12 cellular contexts compared by ENCODE assay signal in genomic region chr2:230694241-230694640, GRCh38. TPM values are rescaled to one million over a fixed set of nuclear protein-coding genes. Genes with fewer than 3 reads are reported as not detected.
DNase-seq lines count a peak whose midpoint lies in the region; ATAC-seq, FAIRE-seq and TF ChIP-seq lines count a peak whose summit lies in the region.
"Had no signal": no experiment of that assay in that cellular context is flagged by ENCODE, and none has a peak within 500 bp of the region (broad histone marks: within the 10 kb centered on the region; RNA-seq: fewer than 3 reads in every experiment).

No MANE protein-coding gene starts in this region.

- no peak for ATAC-seq in CD4-positive, CD25-positive, alpha-beta regulatory T cell (ENCODE audit: low read depth in 2 of 2)
- peak; percentile 58 for ATAC-seq in GM19035 (IDR thresholded peaks at IDR 0.05; ENCODE audit: unreplicated experiment)
- ATAC-seq in foreskin keratinocyte, result peak; percentile 76
- no peak for ATAC-seq in HG03354 (IDR thresholded peaks at IDR 0.05; ENCODE audit: poor library complexity, severe bottlenecking, unreplicated experiment)

- H3K36me3 ChIP-seq in CD4-positive, CD25-positive, alpha-beta regulatory T cell (ENCODE audit: control insufficient read depth, insufficient read depth, low read length), result no peaks in the 10 kb centered on the region
- no peaks in the 10 kb centered on the region for H3K36me3 ChIP-seq in OCI-LY3 (replicated peaks; ENCODE audit: low read depth, low read length)
- H3K36me3 ChIP-seq: sigmoid colon, uterus had no signal

- peaks cover 3 to 8% (median 5%) of the 10 kb centered on the region in 4 donors for H3K4me1 Mint-ChIP-seq in CD4-positive, CD25-positive, alpha-beta regulatory T cell

- no peak overlapping the region for H3K27ac ChIP-seq in CD4-positive, CD25-positive, alpha-beta regulatory T cell (ENCODE audit: insufficient read depth, low read length, poor library complexity, severe bottlenecking)
- H3K27ac ChIP-seq in OCI-LY3 (ENCODE audit: low read length) (no peak overlapping the region; the same call in 1 of the 2 replicates), foreskin keratinocyte (peak overlapping the region; percentile 90)
- H3K27ac ChIP-seq: sigmoid colon, uterus had no signal

- peak overlapping the region in 2 of 3 donors; percentile 42 to 50 for H3K27ac Mint-ChIP-seq in CD4-positive, CD25-positive, alpha-beta regulatory T cell

- H3K27me3 ChIP-seq in CD4-positive, CD25-positive, alpha-beta regulatory T cell (ENCODE audit: control insufficient read depth, insufficient read depth, low read length), result no peaks in the 10 kb centered on the region
- H3K27me3 ChIP-seq in OCI-LY3 (ENCODE audit: low read depth, low read length) (no peaks in the 10 kb centered on the region), foreskin keratinocyte (no peaks in the 10 kb centered on the region)
- H3K27me3 ChIP-seq: sigmoid colon, uterus had no signal

- FAIRE-seq in RCC 7860 (lab: Jason Lieb, UNC), result no peak
- FAIRE-seq: G401.6 had no signal

- no peak overlapping the region for H3K4me3 ChIP-seq in CD4-positive, CD25-positive, alpha-beta regulatory T cell (ENCODE audit: low read depth, low read length)
- H3K4me3 ChIP-seq in OCI-LY3 (ENCODE audit: low read length), result no peak overlapping the region
- H3K4me3 ChIP-seq: sigmoid colon, uterus had no signal

- H3K79me2 ChIP-seq in OCI-LY3 (ENCODE audit: low read length), result no peaks in the 10 kb centered on the region

- DNase-seq in CD4-positive, CD25-positive, alpha-beta regulatory T cell, result peak in 1 of 3 donors; percentile 71
- DNase-seq in foreskin keratinocyte (peak; percentile 92 to 98), NCI-H2171 treated with DMSO at 0.1 percent for 48 hours (lab: John Stamatoyannopoulos, UW) (no peak), pons (ENCODE audit: low spot score) (no peak), RCC 7860 (ENCODE audit: low spot score) (no peak)
- DNase-seq: H9, sigmoid colon, uterus had no signal

- TF ChIP-seq CTCF in OCI-LY3 (IDR thresholded peaks at IDR 0.05; ENCODE audit: low read depth, low read length) (no peak), foreskin keratinocyte (conservative IDR thresholded peaks at IDR 0.05) (no peak)

- no peak overlapping the region for H2AFZ ChIP-seq in OCI-LY3 (ENCODE audit: low read depth, low read length)

- H3K4me1 ChIP-seq in CD4-positive, CD25-positive, alpha-beta regulatory T cell (ENCODE audit: control insufficient read depth, insufficient read depth, low read length, poor library complexity, severe bottlenecking), result no peaks in the 10 kb centered on the region
- peaks cover 8% of the 10 kb centered on the region for H3K4me1 ChIP-seq in OCI-LY3 (ENCODE audit: low read length)
- H3K4me1 ChIP-seq in foreskin keratinocyte, result peaks cover 38% of the 10 kb centered on the region
- H3K4me1 ChIP-seq: uterus had no signal

- peaks cover 0 to 1% (median 0%) of the 10 kb centered on the region in 7 donors for H3K9me3 Mint-ChIP-seq in CD4-positive, CD25-positive, alpha-beta regulatory T cell
- H3K9me3 Mint-ChIP-seq: H9 had no signal

- no peaks in the 10 kb centered on the region for H3K9me3 ChIP-seq in CD4-positive, CD25-positive, alpha-beta regulatory T cell (ENCODE audit: control insufficient read depth in 2 of 2, low read length in 2 of 2)
- no peaks in the 10 kb centered on the region for H3K9me3 ChIP-seq in OCI-LY3 (ENCODE audit: insufficient read depth, low read length)
- H3K9me3 ChIP-seq: sigmoid colon, uterus had no signal

- no peak overlapping the region for H3K9ac ChIP-seq in OCI-LY3 (ENCODE audit: low read length)

- H4K20me1 ChIP-seq in OCI-LY3 (ENCODE audit: insufficient read depth, low read length), result no peaks in the 10 kb centered on the region

- H3K27me3 Mint-ChIP-seq in CD4-positive, CD25-positive, alpha-beta regulatory T cell, result no peaks in the 10 kb centered on the region

- H3K4me2 ChIP-seq in OCI-LY3 (ENCODE audit: low read length), result peak overlapping the region; percentile 56

- no peak overlapping the region for H3K4me3 Mint-ChIP-seq in CD4-positive, CD25-positive, alpha-beta regulatory T cell
- H3K4me3 Mint-ChIP-seq: H9 had no signal

- no peaks in the 10 kb centered on the region for H3K36me3 Mint-ChIP-seq in CD4-positive, CD25-positive, alpha-beta regulatory T cell

RNA-seq across cellular contexts. Expression of gene CAB39, which starts 18.4 kb away (rescaled TPM):
- total RNA-seq in CD4-positive, CD25-positive, alpha-beta regulatory T cell, result 114 TPM
- polyA plus RNA-seq in CD4-positive, CD25-positive, alpha-beta regulatory T cell, result 10 to 100 TPM; 64.3 to 88.4 (median 78.3) TPM
- total RNA-seq in foreskin keratinocyte, result 179 and 191 TPM in 2 replicates
- 67.8 and 73.5 TPM in 2 replicates for polyA plus RNA-seq in foreskin keratinocyte

Comparison
In these comparisons a context has a peak if more than half of its experiments do, and no peak if none do; other contexts are left out.
1. ATAC-seq: peak in GM19035 (single experiment) and foreskin keratinocyte (single experiment); none in CD4-positive, CD25-positive, alpha-beta regulatory T cell (0 of 2) and HG03354 (single experiment).
2. DNase-seq: peak in foreskin keratinocyte (2 of 2); none in NCI-H2171 treated with DMSO at 0.1 percent for 48 hours (single experiment), pons (single experiment) and RCC 7860 (single experiment).